34 cellular contexts compared by ENCODE assay signal in the genomic region with DNA sequence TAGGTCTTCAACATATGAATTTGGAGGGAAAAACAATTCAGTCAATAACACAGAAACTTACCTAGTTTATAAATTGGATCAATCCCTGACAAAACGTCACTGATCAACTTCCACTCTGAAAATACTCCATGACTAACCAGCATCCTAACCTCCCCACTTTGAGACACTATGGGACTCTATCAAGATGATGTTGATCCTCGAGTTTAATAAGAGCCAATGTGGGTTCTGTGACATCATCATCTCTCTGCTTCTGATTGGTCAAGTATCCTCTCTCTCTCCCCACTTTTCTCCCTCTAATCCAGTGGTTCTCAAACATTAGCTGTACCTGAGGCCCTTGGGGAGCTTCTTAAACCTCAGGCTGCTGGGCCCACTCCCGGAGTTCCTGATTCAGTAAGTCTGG. TPM values are rescaled to one million over a fixed set of nuclear protein-coding genes. Genes with fewer than 3 reads are reported as not detected.
"Had no signal": no experiment of that assay in that cellular context is flagged by ENCODE, and none has a peak within 500 bp of the region (broad histone marks: within the 10 kb centered on the region; RNA-seq: fewer than 3 reads in every experiment).

A gene (plus strand): TSS at position 301 of the 400 bp plus-strand sequence. CDS start 23,896 bp downstream, outside the sequence.

- H3K4me1 ChIP-seq: neural progenitor cell, parathyroid adenoma, psoas muscle, spleen, tibial nerve, upper lobe of left lung, vagina had no signal

- H3K4me2 ChIP-seq: neural progenitor cell, smooth muscle cell had no signal

- FAIRE-seq: urothelium cell line had no signal

- H3K27ac Mint-ChIP-seq: naive thymus-derived CD4-positive, alpha-beta T cell; natural killer cell; nephron; neural progenitor cell; progenitor cell of endocrine pancreas; stimulated activated memory B cell treated with anti-CD40 and anti-IgM and Interleukin-4, amounts not matched to agents 10 μg/mL and 1 μg/mL and 100 μg/mL, for 72 hours; stimulated activated naive CD8-positive, alpha-beta T cell treated with anti-CD3 and anti-CD28 coated beads, Interleukin-15, amount 100 ng/mL, for 72 hours had no signal

- H3K9ac ChIP-seq: neural progenitor cell, parathyroid adenoma had no signal

- H3K27me3 Mint-ChIP-seq: progenitor cell of endocrine pancreas had no signal

- H3K36me3 ChIP-seq: neural progenitor cell, ovary, spleen, thoracic aorta, thyroid gland, tibial nerve, upper lobe of left lung, vagina had no signal

- H3K4me1 Mint-ChIP-seq: naive thymus-derived CD4-positive, alpha-beta T cell; natural killer cell; nephron; neural progenitor cell; stimulated activated memory B cell treated with anti-CD40 and anti-IgM and Interleukin-4, amounts not matched to agents 10 μg/mL and 1 μg/mL and 100 μg/mL, for 72 hours; stimulated activated naive CD8-positive, alpha-beta T cell treated with anti-CD3 and anti-CD28 coated beads, Interleukin-15, amount 100 ng/mL, for 72 hours had no signal

- H3K4me3 ChIP-seq: neural progenitor cell, ovary, psoas muscle, skin epidermis, smooth muscle cell, spleen, thoracic aorta, thyroid gland, tibial nerve, upper lobe of left lung, vagina had no signal

- H3K27me3 ChIP-seq: neural progenitor cell, ovary, thyroid gland, tibial nerve, upper lobe of left lung, vagina had no signal

- H3K9me3 ChIP-seq: ovary, psoas muscle, thyroid gland, vagina had no signal

- H3K4me3 Mint-ChIP-seq: natural killer cell; nephron; neural progenitor cell; stimulated activated memory B cell treated with anti-CD40 and anti-IgM and Interleukin-4, amounts not matched to agents 10 μg/mL and 1 μg/mL and 100 μg/mL, for 72 hours; stimulated activated naive CD8-positive, alpha-beta T cell treated with anti-CD3 and anti-CD28 coated beads, Interleukin-15, amount 100 ng/mL, for 72 hours had no signal

- DNase-seq: naive thymus-derived CD4-positive, alpha-beta T cell; natural killer cell; occipital lobe; ovary; psoas muscle; right cardiac atrium; spleen; stimulated activated CD4-positive, alpha-beta T cell treated with anti-CD3 and anti-CD28 coated beads, Interleukin-12 subunit alpha, Interleukin-12 subunit beta, amount 100 ng/mL, for 4 hours; stimulated activated CD4-positive, alpha-beta T cell treated with anti-CD3 and anti-CD28 coated beads, Interleukin-1b, Interleukin-23, amount 100 ng/mL, for 48 hours; stimulated activated CD4-positive, alpha-beta T cell treated with anti-CD3 and anti-CD28 coated beads, Interleukin-4, amount 100 ng/mL, for 1 hour; stimulated activated CD4-positive, alpha-beta T cell treated with anti-CD3 and anti-CD28 coated beads, Interleukin-4, amount 100 ng/mL, for 4 hours; stimulated activated CD8-positive, alpha-beta memory T cell treated with anti-CD3 and anti-CD28 coated beads, Interleukin-4, amount 100 ng/mL, for 48 hours; stimulated activated naive CD4-positive, alpha-beta T cell; stimulated activated naive CD8-positive, alpha-beta T cell treated with anti-CD3 and anti-CD28 coated beads, Interleukin-15, amount 100 ng/mL, for 72 hours; stimulated activated naive CD8-positive, alpha-beta T cell treated with anti-CD3 and anti-CD28 coated beads, Interleukin-15, Interleukin-2, amounts not matched to agents 100 U/mL and 50 U/mL, for 24 hours; substantia nigra; thyroid gland; trophoblast cell; upper lobe of left lung had no signal

- ATAC-seq: naive thymus-derived CD4-positive, alpha-beta T cell; natural killer cell; psoas muscle; right cardiac atrium; sciatic nerve; stimulated activated memory B cell treated with anti-CD40 and anti-IgM and Interleukin-4, amounts not matched to agents 10 μg/mL and 1 μg/mL and 100 μg/mL, for 72 hours; stimulated activated naive CD8-positive, alpha-beta T cell treated with anti-CD3 and anti-CD28 coated beads, Interleukin-15, amount 100 ng/mL, for 72 hours; stimulated activated naive CD8-positive, alpha-beta T cell treated with anti-CD3 and anti-CD28 coated beads, Interleukin-15, Interleukin-2, amounts not matched to agents 100 U/mL and 50 U/mL, for 24 hours had no signal

- H2AFZ ChIP-seq: neural progenitor cell, parathyroid adenoma had no signal

- H3K27ac ChIP-seq: neural progenitor cell, ovary, parathyroid adenoma, psoas muscle, skin epidermis, spleen, thoracic aorta, thyroid gland, tibial nerve, upper lobe of left lung, vagina had no signal

- H3K36me3 Mint-ChIP-seq: natural killer cell, neural progenitor cell had no signal

- H3K79me2 ChIP-seq: parathyroid adenoma had no signal

RNA-seq across cellular contexts. Expression of the gene that starts here (rescaled TPM):
- total RNA-seq: natural killer cell, ovary, psoas muscle, renal cortical epithelial cell, smooth muscle cell, temporal lobe, thoracic aorta, thyroid gland, tibial nerve, ureter, vagina had no signal
- polyA plus RNA-seq: naive thymus-derived CD4-positive, alpha-beta T cell; ovary; psoas muscle; smooth muscle cell had no signal
